9 cellular contexts compared by ENCODE assay signal in the genomic region with DNA sequence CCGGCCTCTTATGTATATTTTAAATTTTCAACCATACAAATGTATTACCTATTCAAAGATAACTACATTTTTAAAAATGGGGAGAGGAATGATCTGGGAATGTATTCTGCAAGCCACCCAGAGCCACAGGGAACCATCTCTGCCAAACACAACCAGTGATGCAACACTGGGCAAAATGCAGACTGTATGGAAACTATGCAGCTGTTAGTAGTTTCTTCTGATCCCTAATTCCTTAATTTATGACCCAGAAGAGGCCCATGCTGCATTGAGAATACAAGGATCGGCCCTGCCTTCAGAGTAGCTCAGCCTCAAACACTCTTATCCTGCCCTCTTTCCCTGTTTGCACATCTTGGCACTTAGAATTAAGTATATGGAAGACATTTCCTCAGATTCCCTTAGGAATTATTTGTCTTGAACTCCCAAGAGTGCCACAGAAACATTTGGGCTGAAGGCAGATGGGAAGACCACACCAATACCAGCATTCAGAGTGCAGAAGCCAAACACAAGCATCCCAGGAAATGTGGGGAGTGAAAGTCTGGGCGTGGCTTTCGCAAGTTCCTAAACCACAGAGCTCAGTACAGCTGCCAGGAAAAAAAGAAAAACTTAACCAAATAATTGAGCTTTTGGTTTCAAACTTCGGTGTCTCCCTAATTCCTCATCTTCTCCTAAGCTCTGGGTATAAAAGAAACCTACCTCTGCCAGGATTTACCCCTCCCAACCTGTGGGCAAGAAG. TPM values are rescaled to one million over a fixed set of nuclear protein-coding genes. Genes with fewer than 3 reads are reported as not detected.
A peak's percentile ranks its signal among the peaks of the same experiment; 100 is the strongest.
DNase-seq lines count a peak whose midpoint lies in the region; ATAC-seq, FAIRE-seq and TF ChIP-seq lines count a peak whose summit lies in the region.
"Had no signal": no experiment of that assay in that cellular context is flagged by ENCODE, and none has a peak within 500 bp of the region (broad histone marks: within the 10 kb centered on the region; RNA-seq: fewer than 3 reads in every experiment).

No MANE protein-coding gene starts in this region.

- no peaks in the 10 kb centered on the region; the same call in 1 of the 2 replicates for H3K9me3 ChIP-seq in AG04450 (ENCODE audit: control insufficient read depth, insufficient read depth, low read length)

- POLR2A ChIA-PET in AG04450 (lab: Yijun Ruan, JAX): interaction anchor here (0.8 to 2.6 kb wide), 9 partner anchors 18 to 168 kb away, joined by 3 to 18 read pairs (median 4); partner anchors contain the start of genes IMP3, SIN3A and SNX33

- no peaks in the 10 kb centered on the region for H3K27me3 Mint-ChIP-seq in chondrocyte (ENCODE audit: low read depth)

- TF ChIP-seq CTCF in AG04450 (IDR thresholded peaks at IDR 0.05; ENCODE audit: low read depth, low read length) (no peak), chondrocyte (IDR thresholded peaks at IDR 0.05) (no peak)

- no peaks in the 10 kb centered on the region for H3K9me3 Mint-ChIP-seq in chondrocyte (ENCODE audit: low read depth)

- H3K27ac ChIP-seq in AG04450 (ENCODE audit: low read depth, low read length): peak overlapping the region; percentile 92

- DNase-seq in AG04450 (ENCODE audit: low read depth, low spot score) (no peak), Kasumi-1 (lab: John Stamatoyannopoulos, UW) (peak; percentile 60 to 71), chondrocyte (ENCODE audit: low spot score) (no peak), myocyte (ENCODE audit: low read depth) (peak; percentile 84), GM12892 (ENCODE audit: insufficient read length) (no peak)
- DNase-seq in stimulated activated CD4-positive, alpha-beta T cell treated with anti-CD3 and anti-CD28 coated beads, Interleukin-2, amount 100 ng/mL, for 48 hours: no peak
- DNase-seq: NCI-H69 had no signal

- CTCF ChIA-PET in AG04450 (lab: Charles Lee): interaction anchor here (0.8 to 2.0 kb wide), 9 partner anchors 18 to 252 kb away, joined by 3 to 12 read pairs (median 4); partner anchors contain the start of genes MAN2C1 and SNX33

- FAIRE-seq in GM12892 (lab: Jason Lieb, UNC): no peak

- no peak for ATAC-seq in HG03039 (IDR thresholded peaks at IDR 0.05; ENCODE audit: unreplicated experiment)
- ATAC-seq in HG03457 (IDR thresholded peaks at IDR 0.05; ENCODE audit: unreplicated experiment): no peak

- H3K36me3 Mint-ChIP-seq in chondrocyte (ENCODE audit: low read depth): peaks cover 15% of the 10 kb centered on the region

- peak overlapping the region; percentile 66 for H3K4me3 Mint-ChIP-seq in chondrocyte (ENCODE audit: unreplicated experiment)

- no peaks in the 10 kb centered on the region for H3K27me3 ChIP-seq in AG04450 (ENCODE audit: control insufficient read depth, insufficient read depth, low read length)

- H3K4me3 ChIP-seq in AG04450 (ENCODE audit: low read depth, low read length): peak overlapping the region; percentile 30

- H3K4me1 Mint-ChIP-seq in chondrocyte (ENCODE audit: low read depth): peaks cover 32% of the 10 kb centered on the region

- peak overlapping the region; percentile 93 for H3K27ac Mint-ChIP-seq in chondrocyte (ENCODE audit: unreplicated experiment)

- no peak for TF ChIP-seq POLR2A in GM12892 (IDR thresholded peaks at IDR 0.05; ENCODE audit: low read depth, low read length)

RNA-seq across cellular contexts. Expression of gene SNUPN, which starts 5.3 kb away (rescaled TPM):
- 31.1 and 36.6 TPM in 2 replicates for polyA plus RNA-seq in AG04450 (2011; rRNA removed)
- polyA minus RNA-seq in AG04450 (2011; rRNA and poly(A)+ RNA removed): 20.2 and 23.6 TPM in 2 replicates
- 18.6 to 22.7 TPM (median 21.7 TPM) in 3 replicates for total RNA-seq in chondrocyte
- total RNA-seq in myocyte: 30.4 and 33.0 TPM in 2 replicates
- polyA plus RNA-seq in myocyte (2012): 26.2 TPM
- polyA plus RNA-seq in GM12892 (2012; ENCODE audit: missing spikeins): 25.7 TPM

RNA-seq across cellular contexts. Expression of gene IMP3, which starts 19.8 kb away (rescaled TPM):
- 38.9 and 42.3 TPM in 2 replicates for polyA plus RNA-seq in AG04450 (2011; rRNA removed)
- 13.3 and 16.3 TPM in 2 replicates for polyA minus RNA-seq in AG04450 (2011; rRNA and poly(A)+ RNA removed)
- 28.7 to 30.0 TPM (median 29.0 TPM) in 3 replicates for total RNA-seq in chondrocyte
- 127 and 146 TPM in 2 replicates for total RNA-seq in myocyte
- 52.5 TPM for polyA plus RNA-seq in myocyte (2012)
- 54.8 TPM for polyA plus RNA-seq in GM12892 (2012; ENCODE audit: missing spikeins)

RNA-seq across cellular contexts. Expression of gene SNX33, which starts 27.5 kb away (rescaled TPM):
- 14.2 and 17.4 TPM in 2 replicates for polyA plus RNA-seq in AG04450 (2011; rRNA removed)
- polyA minus RNA-seq in AG04450 (2011; rRNA and poly(A)+ RNA removed): 26.2 and 34.8 TPM in 2 replicates
- total RNA-seq in chondrocyte: 21.6 to 31.2 TPM (median 30.2 TPM) in 3 replicates
- 17.0 and 19.5 TPM in 2 replicates for total RNA-seq in myocyte
- 24.4 TPM for polyA plus RNA-seq in myocyte (2012)
- 0.49 TPM for polyA plus RNA-seq in GM12892 (2012; ENCODE audit: missing spikeins)

RNA-seq across cellular contexts. Expression of gene PTPN9, which starts 41.1 kb away (rescaled TPM):
- polyA plus RNA-seq in AG04450 (2011; rRNA removed): 49.6 TPM in 2 replicates
- 63.6 and 97.0 TPM in 2 replicates for polyA minus RNA-seq in AG04450 (2011; rRNA and poly(A)+ RNA removed)
- total RNA-seq in chondrocyte (33.2 to 36.8 TPM (median 33.6 TPM) in 3 replicates), myocyte (7.6 and 7.7 TPM in 2 replicates)
- 19.7 TPM for polyA plus RNA-seq in myocyte (2012)
- 16.1 TPM for polyA plus RNA-seq in GM12892 (2012; ENCODE audit: missing spikeins)

Comparison
In these comparisons a context has a peak if more than half of its experiments do, and no peak if none do; other contexts are left out.
1. DNase-seq: peak in Kasumi-1 (2 of 2) and myocyte (single experiment); none in AG04450 (single experiment), chondrocyte (single experiment), stimulated activated CD4-positive, alpha-beta T cell treated with anti-CD3 and anti-CD28 coated beads, Interleukin-2, amount 100 ng/mL, for 48 hours (0 of 2) and GM12892 (single experiment).